Comparison of ENCODE assay signal across 22 cellular contexts in genomic region chr4:967113-968104, GRCh38. TPM values are rescaled to one million over a fixed set of nuclear protein-coding genes. Genes with fewer than 3 reads are reported as not detected.
DNase-seq lines count a peak whose midpoint lies in the region; ATAC-seq and TF ChIP-seq lines count a peak whose summit lies in the region.
"Had no signal": no experiment of that assay in that cellular context is flagged by ENCODE, and none has a peak within 500 bp of the region (broad histone marks: within the 10 kb centered on the region; RNA-seq: fewer than 3 reads in every experiment).

No MANE protein-coding gene starts in this region.

- H3K4me1 ChIP-seq in BE2C (peaks cover 2% of the 10 kb centered on the region), HUES48 (ENCODE audit: control insufficient read depth, insufficient read depth, low read length) (no peaks in the 10 kb centered on the region; the same call in 1 of the 2 replicates)

- DNase-seq in BE2C = peak; percentile 44
- peak; percentile 18 for DNase-seq in epithelial cell of esophagus (ENCODE audit: low read depth)
- no peak for DNase-seq in naive B cell
- DNase-seq in A172 (ENCODE audit: low spot score) = no peak
- DNase-seq in 8988T = no peak
- DNase-seq: activated CD4-positive, alpha-beta memory T cell treated with anti-CD3 and anti-CD28 coated beads for 36 hours; activated CD4-positive, CD25-positive, alpha-beta regulatory T cell; activated gamma-delta T cell treated with Interleukin-2 at 50 U/mL for 16 hours; adrenal gland; caudate nucleus; CD4-positive, alpha-beta T cell; KG1; MV-4-11; NCI-H187; NCI-H446; occipital lobe; T-helper 9 cell had no signal

- no peaks in the 10 kb centered on the region for H3K36me3 Mint-ChIP-seq in naive B cell
- H3K36me3 Mint-ChIP-seq: activated CD4-positive, alpha-beta memory T cell treated with anti-CD3 and anti-CD28 coated beads for 36 hours had no signal

- H3K27ac ChIP-seq in HUES48 (ENCODE audit: low read depth, low read length) = no peak overlapping the region
- H3K27ac ChIP-seq: adrenal gland, SK-N-MC, thoracic aorta had no signal

- TF ChIP-seq CTCF in BE2C (IDR thresholded peaks at IDR 0.05; ENCODE audit: low read depth, low read length) (no peak), epithelial cell of esophagus (IDR thresholded peaks at IDR 0.05; ENCODE audit: insufficient read depth, low read depth, low read length, missing control alignments) (no peak)

- peak overlapping the region in 2 of 8 donors; percentile 44 to 45 for H3K4me3 Mint-ChIP-seq in naive B cell
- H3K4me3 Mint-ChIP-seq: activated CD4-positive, alpha-beta memory T cell treated with anti-CD3 and anti-CD28 coated beads for 36 hours; CD4-positive, alpha-beta T cell had no signal

- peaks cover 2 to 10% (median 4%) of the 10 kb centered on the region in 3 donors for H3K4me1 Mint-ChIP-seq in naive B cell

- no peak overlapping the region for H3K9ac ChIP-seq in HUES48 (ENCODE audit: low read depth, low read length)

- H3K27me3 ChIP-seq in BE2C = peaks cover 85% of the 10 kb centered on the region
- H3K27me3 ChIP-seq in HUES48 (ENCODE audit: control insufficient read depth, insufficient read depth, low read length) = peaks cover 20% of the 10 kb centered on the region
- H3K27me3 ChIP-seq: adrenal gland had no signal

- H3K9me3 Mint-ChIP-seq in naive B cell = no peaks in the 10 kb centered on the region
- H3K9me3 Mint-ChIP-seq: activated CD4-positive, alpha-beta memory T cell treated with anti-CD3 and anti-CD28 coated beads for 36 hours; CD4-positive, alpha-beta T cell had no signal

- H3K27me3 Mint-ChIP-seq in naive B cell = no peaks in the 10 kb centered on the region
- H3K27me3 Mint-ChIP-seq: activated CD4-positive, alpha-beta memory T cell treated with anti-CD3 and anti-CD28 coated beads for 36 hours; CD4-positive, alpha-beta T cell had no signal

- H3K9me3 ChIP-seq in BE2C (no peaks in the 10 kb centered on the region), HUES48 (ENCODE audit: control insufficient read depth, insufficient read depth, low read length) (no peaks in the 10 kb centered on the region)
- H3K9me3 ChIP-seq: adrenal gland, mucosa of descending colon, thoracic aorta had no signal

- H3K4me3 ChIP-seq in BE2C (ENCODE audit: low read depth, low read length) (no peak overlapping the region), HUES48 (ENCODE audit: low read depth, low read length) (peak overlapping the region; percentile 52), epithelial cell of esophagus (ENCODE audit: low read length) (no peak overlapping the region)
- H3K4me3 ChIP-seq: adrenal gland, mucosa of descending colon, SK-N-MC, thoracic aorta had no signal

- H3K36me3 ChIP-seq in BE2C = no peaks in the 10 kb centered on the region
- no peaks in the 10 kb centered on the region; the same call in 1 of the 2 replicates for H3K36me3 ChIP-seq in HUES48 (ENCODE audit: control insufficient read depth, insufficient read depth, low read length)

- no peak overlapping the region for H3K27ac Mint-ChIP-seq in naive B cell
- H3K27ac Mint-ChIP-seq: activated CD4-positive, alpha-beta memory T cell treated with anti-CD3 and anti-CD28 coated beads for 36 hours; CD4-positive, alpha-beta T cell had no signal

- ATAC-seq in naive B cell (ENCODE audit: low read depth in 2 of 2) (peak; percentile 12 to 39), GM21381 (IDR thresholded peaks at IDR 0.05; ENCODE audit: unreplicated experiment) (no peak)
- ATAC-seq: mucosa of descending colon had no signal

RNA-seq across cellular contexts. Expression of gene DGKQ, which starts 6.0 kb away (rescaled TPM):
- 22.7 TPM for polyA plus RNA-seq in BE2C (2012; ENCODE audit: insufficient read depth, insufficient read length, low read depth)
- 10 to 100 TPM in 1 of 6 donors, 1 to 10 TPM in 5; 1.6 to 11.9 (median 4.1) TPM for polyA plus RNA-seq in naive B cell (ENCODE audit: low read depth in 6 of 6)
- total RNA-seq in A172 (2014; rRNA removed; shearing (Covaris generic)) = 17.4 and 25.0 TPM in 2 replicates

RNA-seq across cellular contexts. Expression of gene IDUA, which starts 19.4 kb away (rescaled TPM):
- polyA plus RNA-seq in BE2C (2012; ENCODE audit: insufficient read depth, insufficient read length, low read depth) = 5.3 TPM
- polyA plus RNA-seq in naive B cell (ENCODE audit: low read depth in 6 of 6) = 1 to 10 TPM; 2.2 to 8.3 (median 3.3) TPM
- total RNA-seq in A172 (2014; rRNA removed; shearing (Covaris generic)) = 14.1 and 16.1 TPM in 2 replicates

RNA-seq across cellular contexts. Expression of gene SLC26A1, which starts 25.8 kb away (rescaled TPM):
- polyA plus RNA-seq in BE2C (2012; ENCODE audit: insufficient read depth, insufficient read length, low read depth) = 1.6 TPM
- polyA plus RNA-seq in naive B cell (ENCODE audit: low read depth in 6 of 6) = 1 to 10 TPM in 2 of 6 donors, under 1 TPM in 3, not detected in 1; 0.22 to 4.3 (median 0.77) TPM
- 0.41 TPM in 1 of 2 replicates, not detected in the other for total RNA-seq in A172 (2014; rRNA removed; shearing (Covaris generic))
- total RNA-seq: activated CD4-positive, alpha-beta memory T cell treated with anti-CD3 and anti-CD28 coated beads for 36 hours; CD4-positive, alpha-beta T cell; thoracic aorta had no signal

RNA-seq across cellular contexts. Expression of gene TMEM175, which starts 35.1 kb away (rescaled TPM):
- 146 TPM for polyA plus RNA-seq in BE2C (2012; ENCODE audit: insufficient read depth, insufficient read length, low read depth)
- 10 to 100 TPM; 18.7 to 38.8 (median 24.1) TPM for polyA plus RNA-seq in naive B cell (ENCODE audit: low read depth in 6 of 6)
- total RNA-seq in A172 (2014; rRNA removed; shearing (Covaris generic)) = 26.2 and 27.5 TPM in 2 replicates

RNA-seq across cellular contexts. Expression of gene GAK, which starts 35.3 kb away (rescaled TPM):
- 111 TPM for polyA plus RNA-seq in BE2C (2012; ENCODE audit: insufficient read depth, insufficient read length, low read depth)
- polyA plus RNA-seq in naive B cell (ENCODE audit: low read depth in 6 of 6) = 10 to 100 TPM; 28.5 to 71.3 (median 48.1) TPM
- 71.8 and 81.1 TPM in 2 replicates for total RNA-seq in A172 (2014; rRNA removed; shearing (Covaris generic))

Comparison
In these comparisons a context has a peak if more than half of its experiments do, and no peak if none do; other contexts are left out.
1. DNase-seq: peak in BE2C (single experiment) and epithelial cell of esophagus (single experiment); none in naive B cell (single experiment), A172 (single experiment) and 8988T (single experiment).